Comparison of ENCODE assay signal across 22 cellular contexts in the genomic region with DNA sequence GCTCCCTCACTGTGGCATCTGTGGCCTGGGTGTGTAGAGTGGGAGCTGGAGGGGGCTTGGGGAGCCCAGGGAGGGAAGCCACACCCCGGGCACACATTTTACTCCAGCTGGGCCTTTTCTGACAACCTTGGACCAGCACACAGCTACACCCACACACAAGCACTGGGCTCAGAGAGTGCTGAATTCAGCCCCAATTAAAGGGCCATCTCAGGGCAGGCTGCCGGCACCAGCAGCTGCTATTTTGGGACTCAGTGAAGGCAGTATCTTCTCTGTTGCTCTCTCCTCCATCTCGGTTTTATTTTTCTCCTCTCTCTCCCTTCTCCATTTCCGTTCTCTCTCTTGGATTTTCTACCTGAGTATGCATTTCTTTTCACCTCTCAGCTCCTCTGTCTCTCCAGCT. TPM values are rescaled to one million over a fixed set of nuclear protein-coding genes. Genes with fewer than 3 reads are reported as not detected.
"Had no signal": no experiment of that assay in that cellular context is flagged by ENCODE, and none has a peak within 500 bp of the region (broad histone marks: within the 10 kb centered on the region; RNA-seq: fewer than 3 reads in every experiment).

No MANE protein-coding gene starts in this region.

- H3K27ac ChIP-seq: esophagus squamous epithelium, gastroesophageal sphincter, lower lobe of right lung, parathyroid adenoma, prostate gland, sigmoid colon, skin epidermis had no signal

- H3K4me1 ChIP-seq: esophagus squamous epithelium, gastroesophageal sphincter, lower lobe of right lung, parathyroid adenoma, prostate gland, sigmoid colon had no signal

- H3K4me3 ChIP-seq: esophagus squamous epithelium, gastroesophageal sphincter, lower lobe of right lung, prostate gland, sigmoid colon, skin epidermis had no signal

- H3K9me3 ChIP-seq: esophagus squamous epithelium, gastroesophageal sphincter, lower lobe of right lung, prostate gland, sigmoid colon had no signal

- ATAC-seq: gastroesophageal sphincter; lower lobe of right lung; stimulated activated naive B cell treated with anti-CD40 and anti-IgM and Interleukin-4, amounts not matched to agents 10 μg/mL and 1 μg/mL and 100 μg/mL, for 72 hours had no signal

- DNase-seq: central memory CD4-positive, alpha-beta T cell; cortex of kidney; effector memory CD4-positive, alpha-beta T cell; esophagus squamous epithelium; foreskin fibroblast; glutamatergic neuron; immature natural killer cell; lower lobe of right lung; naive B cell; sigmoid colon; stimulated activated CD4-positive, alpha-beta T cell treated with anti-CD3 and anti-CD28 coated beads, Interleukin-2, amount 100 ng/mL, for 24 hours; stimulated activated CD4-positive, alpha-beta T cell treated with anti-CD3 and anti-CD28 coated beads, Interleukin-4, amount 100 ng/mL, for 4 hours; stimulated activated naive B cell treated with anti-CD40 and anti-IgM and Interleukin-4, amounts not matched to agents 10 μg/mL and 1 μg/mL and 100 μg/mL, for 72 hours; trophoblast cell had no signal

- H3K36me3 ChIP-seq: esophagus squamous epithelium, gastroesophageal sphincter, lower lobe of right lung, prostate gland, sigmoid colon had no signal

RNA-seq across cellular contexts. Expression of gene TBC1D21, which starts 19.1 kb away (rescaled TPM):
- total RNA-seq: epithelial cell of proximal tubule, esophagus squamous epithelium, gastroesophageal sphincter, kidney epithelial cell, lower lobe of right lung, omental fat pad, renal cortical epithelial cell, sigmoid colon had no signal
